Comparison of ENCODE assay signal across 29 cellular contexts in the genomic region with DNA sequence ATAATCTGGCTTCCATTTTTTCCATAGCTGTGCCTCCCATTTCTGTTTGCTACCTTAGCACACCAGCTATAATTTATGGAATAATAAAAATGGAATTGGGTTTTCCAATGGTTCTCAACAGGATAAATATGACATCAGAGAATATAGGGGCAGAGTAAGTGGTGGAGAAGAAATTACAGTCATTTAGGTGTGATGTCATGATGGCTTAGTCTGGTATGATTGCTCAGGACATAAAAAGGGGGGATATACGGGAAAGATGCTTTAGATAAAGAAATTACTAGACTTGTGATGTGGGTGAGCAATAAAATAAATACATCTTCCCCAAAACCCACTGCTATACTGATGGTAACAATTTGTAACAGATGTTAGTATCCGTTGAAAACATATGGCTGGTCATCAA.
"Had no signal": no experiment of that assay in that cellular context is flagged by ENCODE, and none has a peak within 500 bp of the region (broad histone marks: within the 10 kb centered on the region; RNA-seq: fewer than 3 reads in every experiment).

No MANE protein-coding gene starts in this region.

- H3K4me1 ChIP-seq: adrenal gland, body of pancreas, esophagus muscularis mucosa, gastroesophageal sphincter had no signal

- H3K4me3 ChIP-seq: adrenal gland, body of pancreas, esophagus muscularis mucosa, gastroesophageal sphincter had no signal

- DNase-seq: activated CD4-positive, alpha-beta memory T cell treated with anti-CD3 and anti-CD28 coated beads for 36 hours; activated CD4-positive, alpha-beta T cell treated with anti-CD3 and anti-CD28 coated beads for 36 hours; activated CD4-positive, alpha-beta T cell treated with anti-CD3 and anti-CD28 coated beads, Interleukin-2, amount 10 ng/mL, durations not matched to agents 24 days and 14 days; activated CD4-positive, CD25-positive, alpha-beta regulatory T cell; activated CD4-positive, CD25-positive, alpha-beta regulatory T cell treated with anti-CD3 and anti-CD28 coated beads, Interleukin-2, amount 50 U/mL, for 72 hours; activated CD8-positive, alpha-beta memory T cell treated with anti-CD3 and anti-CD28 coated beads, Interleukin-2, amount 10 ng/mL, durations not matched to agents 7 days and 5 days; activated CD8-positive, alpha-beta memory T cell treated with anti-CD3 and anti-CD28 coated beads, Interleukin-2, amount 50 U/mL, for 4 hours; activated CD8-positive, alpha-beta T cell treated with anti-CD3 and anti-CD28 coated beads, Interleukin-2, amount 10 ng/mL, durations not matched to agents 7 days and 5 days; activated effector memory CD4-positive, alpha-beta T cell treated with anti-CD3 and anti-CD28 coated beads, Interleukin-2, amount 50 U/mL, for 16 hours; activated naive CD4-positive, alpha-beta T cell treated with anti-CD3 and anti-CD28 coated beads for 36 hours; activated naive CD8-positive, alpha-beta T cell treated with anti-CD3 and anti-CD28 coated beads for 36 hours; activated naive CD8-positive, alpha-beta T cell treated with anti-CD3 and anti-CD28 coated beads, Interleukin-2, amount 50 U/mL, for 24 hours; activated T-cell treated with anti-CD3 and anti-CD28 coated beads, Interleukin-2, amount 50 U/mL, for 1 hour; activated T-cell treated with anti-CD3 and anti-CD28 coated beads, Interleukin-2, amount 50 U/mL, for 48 hours; adrenal gland; amygdala; aorta; body of pancreas; caudate nucleus; cortex of kidney; dermis blood vessel endothelial cell; effector CD4-positive, alpha-beta T cell; effector memory CD8-positive, alpha-beta T cell; erythroblast; foreskin melanocyte; T-helper 17 cell; T1000 had no signal

- H3K9me3 ChIP-seq: adrenal gland, body of pancreas had no signal

- H3K36me3 ChIP-seq: adrenal gland, esophagus muscularis mucosa, gastroesophageal sphincter had no signal

- H3K27me3 ChIP-seq: adrenal gland, body of pancreas, gastroesophageal sphincter had no signal
